ENCODE assay signal across 9 cellular contexts in genomic region chr12:82627799-82628198, GRCh38. TPM values are rescaled to one million over a fixed set of nuclear protein-coding genes. Genes with fewer than 3 reads are reported as not detected.
DNase-seq lines count a peak whose midpoint lies in the region; ATAC-seq and TF ChIP-seq lines count a peak whose summit lies in the region.
"Had no signal": no experiment of that assay in that cellular context is flagged by ENCODE, and none has a peak within 500 bp of the region (broad histone marks: within the 10 kb centered on the region; RNA-seq: fewer than 3 reads in every experiment).

No MANE protein-coding gene starts in this region.

- H3K4me3 ChIP-seq in cardiac muscle cell: no peak overlapping the region
- H3K4me3 ChIP-seq in mesendoderm (ENCODE audit: low read length): no peak overlapping the region
- no peak overlapping the region for H3K4me3 ChIP-seq in left ventricle myocardium inferior

- DNase-seq in cardiac muscle cell (ENCODE audit: low read depth in 1 of 2, low spot score in 1 of 2) (peak; percentile 24 to 48), left cardiac atrium (no peak), KBM-7 (peak; percentile 9), amniotic epithelial cell (ENCODE audit: low read depth) (peak; percentile 24), mesendoderm (peak; percentile 65), NCI-H774 (lab: John Stamatoyannopoulos, UW) (no peak), left ventricle myocardium inferior (no peak)
- no peak for DNase-seq in activated CD4-positive, CD25-positive, alpha-beta regulatory T cell (lab: John Stamatoyannopoulos, UW)
- DNase-seq: DND-41 had no signal

- no peaks in the 10 kb centered on the region for H3K79me2 ChIP-seq in mesendoderm (ENCODE audit: control insufficient read depth, insufficient read depth, low read length)

- WGBS in mesendoderm (ENCODE audit: extremely low coverage, insufficient coverage, low lambda C conversion rate): no CpG with 5 or more reads among the region's 7 CpGs

- no peak overlapping the region for H3K9ac ChIP-seq in mesendoderm (ENCODE audit: low read length)

- H2BK5ac ChIP-seq in mesendoderm (ENCODE audit: low read length): no peak overlapping the region

- H3K79me1 ChIP-seq in mesendoderm (ENCODE audit: low read length): no peaks in the 10 kb centered on the region

- H3K56ac ChIP-seq in mesendoderm (ENCODE audit: low read length): no peak overlapping the region

- in situ Hi-C loops in KBM-7 (cut with MboI; ENCODE audit: low pct_unique_long_range_greater_than_20kb, low sequenced_read_pairs): no loop called here

- no peak overlapping the region for H3K4me2 ChIP-seq in mesendoderm (ENCODE audit: low read length)

- H3K4me1 ChIP-seq in cardiac muscle cell (ENCODE audit: low read depth) (no peaks in the 10 kb centered on the region), mesendoderm (ENCODE audit: control insufficient read depth, low read depth, low read length) (no peaks in the 10 kb centered on the region), left ventricle myocardium inferior (no peaks in the 10 kb centered on the region)

- no peak overlapping the region for H3K4ac ChIP-seq in mesendoderm (ENCODE audit: low read depth, low read length)

- H3K36me3 ChIP-seq in cardiac muscle cell (no peaks in the 10 kb centered on the region), mesendoderm (ENCODE audit: control insufficient read depth, insufficient read depth, low read length) (no peaks in the 10 kb centered on the region), left ventricle myocardium inferior (no peaks in the 10 kb centered on the region)

- H4K5ac ChIP-seq in mesendoderm (ENCODE audit: low read length): no peak overlapping the region

- no peak overlapping the region for H3K23ac ChIP-seq in mesendoderm (ENCODE audit: low read length)

- no peak overlapping the region for H4K8ac ChIP-seq in mesendoderm (ENCODE audit: low read depth, low read length)

- H2BK15ac ChIP-seq in mesendoderm (replicated peaks; ENCODE audit: low read depth): no peak overlapping the region

- TF ChIP-seq CTCF in cardiac muscle cell (IDR thresholded peaks at IDR 0.05; ENCODE audit: low read depth, low read length) (peak; percentile 51), left ventricle myocardium inferior (IDR thresholded peaks at IDR 0.05; ENCODE audit: borderline replicate concordance) (no peak)

- ATAC-seq in left cardiac atrium: no peak

- no peaks in the 10 kb centered on the region for H3K9me3 ChIP-seq in cardiac muscle cell (ENCODE audit: low read depth)
- peaks cover 8% of the 10 kb centered on the region for H3K9me3 ChIP-seq in left ventricle myocardium inferior (replicated peaks)

- H2BK120ac ChIP-seq in mesendoderm (ENCODE audit: low read depth, low read length): no peak overlapping the region

- H2AK5ac ChIP-seq in mesendoderm (ENCODE audit: low read length): no peak overlapping the region

- no peak overlapping the region for H3K18ac ChIP-seq in mesendoderm (ENCODE audit: low read length)

- intact Hi-C loops in left cardiac atrium (cut with DNase I) (no loop called here), left ventricle myocardium inferior (cut with micrococcal nuclease) (no loop called here)

- H3K27me3 ChIP-seq in cardiac muscle cell (no peaks in the 10 kb centered on the region), mesendoderm (ENCODE audit: insufficient read depth, low read length, poor library complexity) (no peaks in the 10 kb centered on the region), left ventricle myocardium inferior (ENCODE audit: low read depth) (no peaks in the 10 kb centered on the region)

- H3K27ac ChIP-seq in cardiac muscle cell: no peak overlapping the region
- H3K27ac ChIP-seq in mesendoderm (ENCODE audit: low read depth, low read length): no peak overlapping the region
- no peak overlapping the region for H3K27ac ChIP-seq in left ventricle myocardium inferior (replicated peaks)

RNA-seq across cellular contexts. Expression of gene TMTC2, which starts 58.9 kb away (rescaled TPM):
- total RNA-seq in cardiac muscle cell (8.3 and 10.8 TPM in 2 replicates), left cardiac atrium (1 to 10 TPM; 3.3 to 5.2 TPM), left ventricle myocardium inferior (3.4 TPM)
- 0.89 and 2.0 TPM in 2 replicates for polyA plus RNA-seq in cardiac muscle cell
- polyA plus RNA-seq in mesendoderm (2013, experiment 1 of 2): 5.0 TPM
- polyA plus RNA-seq in mesendoderm (2013, experiment 2 of 2): 4.7 TPM

Comparison
In these comparisons a context has a peak if more than half of its experiments do, and no peak if none do; other contexts are left out.
1. DNase-seq: peak in cardiac muscle cell (2 of 2), KBM-7 (single experiment), amniotic epithelial cell (single experiment) and mesendoderm (single experiment); none in left cardiac atrium (single experiment), activated CD4-positive, CD25-positive, alpha-beta regulatory T cell (0 of 4), NCI-H774 (single experiment) and left ventricle myocardium inferior (single experiment).